ENCODE assay signal across 19 cellular contexts in the genomic region with DNA sequence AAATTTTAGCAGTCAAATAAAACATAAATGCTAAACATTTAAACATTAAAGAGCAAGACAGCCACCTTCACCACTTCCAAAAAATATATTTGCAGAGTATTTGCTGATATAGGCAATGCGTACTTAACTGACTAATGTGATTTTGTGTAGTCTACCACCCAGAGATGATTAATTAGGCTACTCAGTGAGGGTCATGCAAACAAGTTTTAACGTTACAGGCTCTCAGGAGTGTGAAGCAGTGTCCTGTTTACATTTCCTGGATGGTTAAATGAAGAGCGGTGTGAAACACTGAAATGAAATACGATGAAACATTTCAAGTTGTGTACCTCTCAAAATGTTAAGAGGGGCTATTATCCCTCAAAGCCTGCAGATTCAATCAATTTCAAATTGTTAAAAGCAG.
DNase-seq lines count a peak whose midpoint lies in the region; TF ChIP-seq lines count a peak whose summit lies in the region.
"Had no signal": no experiment of that assay in that cellular context is flagged by ENCODE, and none has a peak within 500 bp of the region (broad histone marks: within the 10 kb centered on the region; RNA-seq: fewer than 3 reads in every experiment).

No MANE protein-coding gene starts in this region.

- H3K9me3 ChIP-seq in endodermal cell (ENCODE audit: control insufficient read depth, low read length): no peaks in the 10 kb centered on the region
- H3K9me3 ChIP-seq in vagina: no peaks in the 10 kb centered on the region
- no peaks in the 10 kb centered on the region for H3K9me3 ChIP-seq in effector memory CD4-positive, alpha-beta T cell (ENCODE audit: control insufficient read depth, low read length)
- H3K9me3 ChIP-seq: ovary had no signal

- peak overlapping the region; percentile 62 for H3K27ac Mint-ChIP-seq in Calu3 (ENCODE audit: unreplicated experiment)
- peak overlapping the region; percentile 3 for H3K27ac Mint-ChIP-seq in endodermal cell
- H3K27ac Mint-ChIP-seq: activated B cell treated with CpG ODN at 0.5 μM for 24 hours; activated T-helper 1 cell treated with anti-CD3 and anti-CD28 coated beads, Interleukin-12 subunit alpha, Interleukin-12 subunit beta, Interleukin-2, Interleukin-4 antibody, amounts not matched to agents 30 ng/mL and 10 ng/mL and 1 ng/mL, durations not matched to agents 14 hours and 24 hours and 36 hours had no signal

- H3K27me3 Mint-ChIP-seq in Calu3 (ENCODE audit: unreplicated experiment): no peaks in the 10 kb centered on the region
- H3K27me3 Mint-ChIP-seq in endodermal cell (ENCODE audit: insufficient read depth): no peaks in the 10 kb centered on the region

- no peaks in the 10 kb centered on the region for H3K36me3 ChIP-seq in endodermal cell (ENCODE audit: control insufficient read depth, insufficient read depth, low read length)
- H3K36me3 ChIP-seq in vagina: no peaks in the 10 kb centered on the region
- H3K36me3 ChIP-seq in effector memory CD4-positive, alpha-beta T cell (ENCODE audit: control insufficient read depth, insufficient read depth, low read length): no peaks in the 10 kb centered on the region
- H3K36me3 ChIP-seq: ovary had no signal

- peaks cover 68% of the 10 kb centered on the region for H3K4me1 Mint-ChIP-seq in Calu3 (ENCODE audit: low read depth, unreplicated experiment)
- H3K4me1 Mint-ChIP-seq in endodermal cell: peaks cover 71% of the 10 kb centered on the region
- H3K4me1 Mint-ChIP-seq: activated B cell treated with CpG ODN at 0.5 μM for 24 hours had no signal

- CTCF ChIA-PET in Calu3 (lab: Charles Lee): interaction anchor here (1.3 to 2.4 kb wide), 3 partner anchors 10 to 545 kb away, joined by 3 to 19 read pairs (median 6); no protein-coding TSS in a partner anchor

- intact Hi-C loops in Calu3 (cut with micrococcal nuclease; ENCODE audit: unreplicated experiment) (loop anchor here (2.0 to 5.0 kb wide), 2 partner anchors 739 to 1104 kb away; no protein-coding TSS in a partner anchor), vagina (cut with DNase I) (no loop called here)

- H3K9me3 Mint-ChIP-seq in Calu3 (ENCODE audit: low read depth, unreplicated experiment) (no peaks in the 10 kb centered on the region), endodermal cell (no peaks in the 10 kb centered on the region)
- H3K9me3 Mint-ChIP-seq: activated B cell treated with CpG ODN at 0.5 μM for 24 hours; activated T-helper 1 cell treated with anti-CD3 and anti-CD28 coated beads, Interleukin-12 subunit alpha, Interleukin-12 subunit beta, Interleukin-2, Interleukin-4 antibody, amounts not matched to agents 30 ng/mL and 10 ng/mL and 1 ng/mL, durations not matched to agents 14 hours and 24 hours and 36 hours had no signal

- no peak for TF ChIP-seq POLR2A in vagina (IDR thresholded peaks at IDR 0.05)

- H3K4me1 ChIP-seq in endodermal cell (ENCODE audit: control insufficient read depth, insufficient read depth, low read length) (peaks cover 45% of the 10 kb centered on the region), vagina (peaks cover 12% of the 10 kb centered on the region)
- no peaks in the 10 kb centered on the region for H3K4me1 ChIP-seq in effector memory CD4-positive, alpha-beta T cell (ENCODE audit: control insufficient read depth, insufficient read depth, low read length, poor library complexity, severe bottlenecking)

- WGBS in endodermal cell (ENCODE audit: insufficient coverage in 1 of 2, insufficient read length in 1 of 2), 2 experiments: 41 to 61% methylated on average over 4 of the region's 4 CpGs

- H3K27me3 ChIP-seq in endodermal cell (ENCODE audit: control insufficient read depth, insufficient read depth, low read length, poor library complexity, severe bottlenecking) (no peaks in the 10 kb centered on the region), vagina (no peaks in the 10 kb centered on the region)
- no peaks in the 10 kb centered on the region for H3K27me3 ChIP-seq in effector memory CD4-positive, alpha-beta T cell (replicated peaks; ENCODE audit: control insufficient read depth, insufficient read depth, low read length, poor library complexity, severe bottlenecking)
- H3K27me3 ChIP-seq: ovary had no signal

- H3K27ac ChIP-seq in endodermal cell (ENCODE audit: low read depth, low read length) (peak overlapping the region; percentile 73), vagina (no peak overlapping the region), substantia nigra (ENCODE audit: low read depth, low read length, poor library complexity, severe bottlenecking) (no peak overlapping the region)
- no peak overlapping the region for H3K27ac ChIP-seq in effector memory CD4-positive, alpha-beta T cell (ENCODE audit: insufficient read depth, low read length, poor library complexity, severe bottlenecking)
- H3K27ac ChIP-seq: C4-2B, ovary had no signal

- H3K4me3 Mint-ChIP-seq in Calu3 (ENCODE audit: low read depth, unreplicated experiment) (peak overlapping the region; percentile 22), endodermal cell (no peak overlapping the region)
- H3K4me3 Mint-ChIP-seq: activated B cell treated with CpG ODN at 0.5 μM for 24 hours; activated T-helper 1 cell treated with anti-CD3 and anti-CD28 coated beads, Interleukin-12 subunit alpha, Interleukin-12 subunit beta, Interleukin-2, Interleukin-4 antibody, amounts not matched to agents 30 ng/mL and 10 ng/mL and 1 ng/mL, durations not matched to agents 14 hours and 24 hours and 36 hours had no signal

- DNase-seq in Calu3: no peak
- peak; percentile 77 for DNase-seq in NCI-H146 treated with DMSO at 0.1 percent for 48 hours (lab: John Stamatoyannopoulos, UW; ENCODE audit: unreplicated experiment)
- peak; percentile 99 for DNase-seq in NCI-H748 (lab: John Stamatoyannopoulos, UW; ENCODE audit: unreplicated experiment)
- DNase-seq in endodermal cell: no peak
- no peak for DNase-seq in vagina (ENCODE audit: extremely low spot score in 2 of 2)
- DNase-seq in OCI-M1 (lab: John Stamatoyannopoulos, UW): no peak
- DNase-seq in effector memory CD4-positive, alpha-beta T cell: no peak
- no peak for DNase-seq in substantia nigra (lab: John Stamatoyannopoulos, UW)
- DNase-seq: activated B cell treated with CpG ODN at 0.5 μM for 24 hours; caudate nucleus; effector CD8-positive, alpha-beta T cell; H7; hypothalamus; KBM-7; left cardiac atrium; ovary; stimulated activated CD4-positive, alpha-beta T cell treated with anti-CD3 and anti-CD28 coated beads, Interleukin-1b, Interleukin-23, amount 100 ng/mL, for 48 hours had no signal

- H3K36me3 Mint-ChIP-seq in Calu3 (ENCODE audit: insufficient read depth, unreplicated experiment): peaks cover 5% of the 10 kb centered on the region
- no peaks in the 10 kb centered on the region for H3K36me3 Mint-ChIP-seq in endodermal cell (ENCODE audit: low read depth)

- no peak overlapping the region for H3K9ac ChIP-seq in endodermal cell (ENCODE audit: extremely low read depth, low read length, poor library complexity, severe bottlenecking)

- TF ChIP-seq CTCF in Calu3 (IDR thresholded peaks at IDR 0.05; ENCODE audit: unreplicated experiment) (no peak), endodermal cell (conservative IDR thresholded peaks at IDR 0.05) (no peak), vagina (IDR thresholded peaks at IDR 0.05) (no peak)

- peak overlapping the region; percentile 57 for H3K4me3 ChIP-seq in endodermal cell (ENCODE audit: low read length)
- H3K4me3 ChIP-seq in vagina: no peak overlapping the region
- H3K4me3 ChIP-seq in effector memory CD4-positive, alpha-beta T cell (ENCODE audit: insufficient read depth, low read depth, low read length, poor library complexity, severe bottlenecking): no peak overlapping the region
- H3K4me3 ChIP-seq: ovary had no signal

- no TSS peak for BruUV-seq in Calu3 (replicated peaks; lab: Mats Ljungman, UMichigan)

Comparison
In these comparisons a context has a peak if more than half of its experiments do, and no peak if none do; other contexts are left out.
1. DNase-seq: peak in NCI-H146 treated with DMSO at 0.1 percent for 48 hours (single experiment) and NCI-H748 (single experiment); none in Calu3 (single experiment), endodermal cell (single experiment), vagina (0 of 2), OCI-M1 (single experiment), effector memory CD4-positive, alpha-beta T cell (0 of 3) and substantia nigra (0 of 49).